In the genomic region with DNA sequence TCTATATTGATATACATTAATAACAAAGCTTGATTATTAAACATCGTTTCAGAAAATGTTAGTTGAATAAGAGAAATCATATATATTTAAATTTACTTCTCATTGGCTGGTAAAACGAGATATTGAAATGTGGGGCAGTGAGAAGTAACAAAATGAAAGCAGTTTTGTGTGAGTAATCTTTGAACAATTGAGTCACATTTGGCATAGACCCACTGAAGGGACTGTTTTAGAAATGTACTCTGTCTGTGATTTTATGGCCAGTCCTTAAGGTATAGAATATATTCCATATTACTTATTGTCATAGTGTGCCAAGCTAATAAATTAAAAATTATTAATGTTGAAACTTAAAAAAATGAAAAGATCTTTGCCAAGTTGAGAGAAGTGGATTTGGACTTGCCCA, we compare ENCODE assay signal across 19 cellular contexts.
DNase-seq lines count a peak whose midpoint lies in the region; TF ChIP-seq lines count a peak whose summit lies in the region.
"Had no signal": no experiment of that assay in that cellular context is flagged by ENCODE, and none has a peak within 500 bp of the region (broad histone marks: within the 10 kb centered on the region; RNA-seq: fewer than 3 reads in every experiment).

No MANE protein-coding gene starts in this region.

- TF ChIP-seq POLR2A in testis (IDR thresholded peaks at IDR 0.05), result no peak

- peak overlapping the region; percentile 66 for H3K4me3 ChIP-seq in adipocyte (ENCODE audit: low read length)
- H3K4me3 ChIP-seq in fibroblast of the aortic adventitia (ENCODE audit: low read depth, low read length), result no peak overlapping the region
- no peak overlapping the region for H3K4me3 ChIP-seq in testis
- H3K4me3 ChIP-seq in brain microvascular endothelial cell (ENCODE audit: low read depth, low read length), result no peak overlapping the region
- H3K4me3 ChIP-seq: GM12878, GM23248, HAP-1 had no signal

- peaks cover 19% of the 10 kb centered on the region for H3K9me3 ChIP-seq in adipocyte (ENCODE audit: control insufficient read depth, low read length)
- no peaks in the 10 kb centered on the region for H3K9me3 ChIP-seq in testis
- H3K9me3 ChIP-seq: BE2C, HAP-1 had no signal

- H3K4me1 ChIP-seq in adipocyte (ENCODE audit: control insufficient read depth, insufficient read depth, low read length) (peaks cover 3% of the 10 kb centered on the region), testis (no peaks in the 10 kb centered on the region)
- H3K4me1 ChIP-seq: BE2C, HAP-1 had no signal

- H3K27ac ChIP-seq in testis, result no peak overlapping the region
- H3K27ac ChIP-seq in brain microvascular endothelial cell, result no peak overlapping the region
- H3K27ac ChIP-seq: GM23248 had no signal

- intact Hi-C loops in testis (cut with DNase I; ENCODE audit: low total_unique reads), result no loop called here

- H3K36me3 ChIP-seq in adipocyte (ENCODE audit: control insufficient read depth, insufficient read depth, low read length, severe bottlenecking) (no peaks in the 10 kb centered on the region), testis (ENCODE audit: low read depth, missing control alignments) (no peaks in the 10 kb centered on the region), brain microvascular endothelial cell (replicated peaks) (no peaks in the 10 kb centered on the region)
- H3K36me3 ChIP-seq: BE2C, HAP-1 had no signal

- in situ Hi-C loops in brain microvascular endothelial cell (cut with HindIII; ENCODE audit: low pct_ligation_motif_present, low sequenced_read_pairs), result no loop called here

- TF ChIP-seq CTCF in fibroblast of the aortic adventitia (IDR thresholded peaks at IDR 0.05; ENCODE audit: insufficient read depth, low read length) (no peak), testis (IDR thresholded peaks at IDR 0.05) (no peak), brain microvascular endothelial cell (IDR thresholded peaks at IDR 0.05; ENCODE audit: low read depth, low read length, missing control alignments) (no peak)

- WGBS in testis, 2 donors, result 76 to 78% methylated on average over 2 of the region's 2 CpGs

- peak overlapping the region; percentile 55 for H3K9ac ChIP-seq in adipocyte (ENCODE audit: low read length)
- H3K9ac ChIP-seq: GM23248 had no signal

- no peaks in the 10 kb centered on the region for H3K27me3 ChIP-seq in adipocyte (replicated peaks; ENCODE audit: control insufficient read depth, insufficient read depth, low read length)
- H3K27me3 ChIP-seq in testis, result no peaks in the 10 kb centered on the region
- no peaks in the 10 kb centered on the region for H3K27me3 ChIP-seq in brain microvascular endothelial cell (replicated peaks)
- H3K27me3 ChIP-seq: BE2C had no signal

- DNase-seq in RKO (ENCODE audit: low spot score) (peak; percentile 30), adipocyte (ENCODE audit: low read depth) (no peak), fibroblast of the aortic adventitia (ENCODE audit: low read depth) (peak; percentile 56), testis (no peak), brain microvascular endothelial cell (no peak)
- no peak for DNase-seq in stimulated activated naive CD4-positive, alpha-beta T cell treated with Interleukin-2 at 50 U/mL for 16 hours (lab: John Stamatoyannopoulos, UW)
- DNase-seq: ACHN; BE2C; C1 segment of cervical spinal cord; CD4-positive, CD25-positive, alpha-beta regulatory T cell; CD8-positive, alpha-beta memory T cell; COR-L47; DMS 273 treated with DMSO at 0.1 percent for 48 hours; DMS53; DND-41; EL; GM23248 had no signal

Comparison
In these comparisons a context has a peak if more than half of its experiments do, and no peak if none do; other contexts are left out.
1. DNase-seq: peak in RKO (single experiment) and fibroblast of the aortic adventitia (single experiment); none in adipocyte (single experiment), stimulated activated naive CD4-positive, alpha-beta T cell treated with Interleukin-2 at 50 U/mL for 16 hours (single experiment), testis (single experiment) and brain microvascular endothelial cell (single experiment).